In the genomic region with DNA sequence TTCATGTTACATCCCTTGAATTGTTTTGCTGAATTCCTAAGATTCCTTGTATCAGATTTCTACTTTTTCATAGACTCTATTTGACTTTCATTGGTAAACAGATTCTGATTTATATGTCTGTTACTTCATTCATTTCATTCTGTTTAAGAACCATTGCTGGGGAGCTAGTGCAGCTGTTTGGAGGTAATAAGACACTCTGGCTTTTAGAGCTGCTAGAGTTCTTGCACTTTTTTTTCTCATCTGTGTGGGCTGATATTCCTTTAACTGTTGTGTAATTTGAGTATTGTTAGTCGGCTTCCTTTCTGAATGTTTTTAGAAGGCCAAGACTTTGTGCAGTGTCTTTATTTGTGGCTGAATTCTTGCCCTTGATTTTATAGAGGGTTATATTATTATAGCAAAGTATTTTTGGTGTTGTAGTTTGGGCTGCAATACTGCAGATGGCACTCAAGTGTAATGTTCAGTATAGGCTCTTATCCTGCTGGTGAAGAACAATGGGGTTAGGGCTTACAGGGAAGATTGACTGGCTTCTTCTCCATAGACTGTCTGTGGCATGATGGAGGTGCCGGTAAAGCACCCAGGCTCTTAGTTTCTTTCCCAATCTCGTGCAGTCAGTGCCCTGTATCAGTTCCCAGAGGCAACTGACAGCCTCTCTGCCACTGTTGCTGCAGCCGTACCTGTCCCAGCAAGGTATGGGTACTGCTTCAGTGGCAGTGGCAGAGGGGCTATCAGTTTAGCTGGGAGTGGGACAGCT, we compare ENCODE assay signal across 9 cellular contexts.
DNase-seq lines count a peak whose midpoint lies in the region; ATAC-seq and TF ChIP-seq lines count a peak whose summit lies in the region.
"Had no signal": no experiment of that assay in that cellular context is flagged by ENCODE, and none has a peak within 500 bp of the region (broad histone marks: within the 10 kb centered on the region; RNA-seq: fewer than 3 reads in every experiment).

No MANE protein-coding gene starts in this region.

- H3K36me3 ChIP-seq in OCI-LY7 (ENCODE audit: insufficient read depth, low read length) (no peaks in the 10 kb centered on the region), heart right ventricle (no peaks in the 10 kb centered on the region)

- no peaks in the 10 kb centered on the region for H3K9me3 ChIP-seq in OCI-LY7 (ENCODE audit: low read length)
- peaks cover 0 to 70% (median 12%) of the 10 kb centered on the region in 11 donors for H3K9me3 ChIP-seq in heart right ventricle

- H3K9me2 ChIP-seq in OCI-LY7 (ENCODE audit: insufficient read depth, low read length), result no peaks in the 10 kb centered on the region

- DNase-seq in OCI-LY7 (ENCODE audit: low spot score) (peak; percentile 7), foreskin melanocyte (peak; percentile 24), putamen (ENCODE audit: low spot score) (no peak), heart right ventricle (no peak)
- DNase-seq: naive B cell had no signal

- ATAC-seq in GM19395 (IDR thresholded peaks at IDR 0.05; ENCODE audit: unreplicated experiment), result peak; percentile 86
- peak; percentile 89 for ATAC-seq in HG03442 (IDR thresholded peaks at IDR 0.05; ENCODE audit: unreplicated experiment)
- ATAC-seq in GM19328 (IDR thresholded peaks at IDR 0.05; ENCODE audit: unreplicated experiment), result no peak
- no peak for ATAC-seq in heart right ventricle

- POLR2A ChIA-PET in OCI-LY7 (lab: Charles Lee), result no interaction called here

- intact Hi-C loops in OCI-LY7 (cut with micrococcal nuclease; ENCODE audit: unreplicated experiment) (no loop called here), heart right ventricle (cut with DNase I) (no loop called here)

- H3K4me3 ChIP-seq in OCI-LY7 (ENCODE audit: low read depth, low read length, poor library complexity, severe bottlenecking), result no peak overlapping the region
- no peak overlapping the region for H3K4me3 ChIP-seq in heart right ventricle

- TF ChIP-seq CTCF in C4-2B (conservative IDR thresholded peaks at IDR 0.05) (peak; percentile 80), OCI-LY7 (conservative IDR thresholded peaks at IDR 0.05; ENCODE audit: low read length) (peak; percentile 71), heart right ventricle (IDR thresholded peaks at IDR 0.05) (peak in 3 of 9 donors; percentile 9 to 14 (median 12))

- H3K27ac ChIP-seq in C4-2B (no peak overlapping the region), OCI-LY7 (ENCODE audit: low read depth, low read length, poor library complexity, severe bottlenecking) (no peak overlapping the region), heart right ventricle (no peak overlapping the region)

- no peaks in the 10 kb centered on the region for H3K27me3 ChIP-seq in heart right ventricle

- no peaks in the 10 kb centered on the region for H4K20me1 ChIP-seq in OCI-LY7 (ENCODE audit: insufficient read depth, low read length)

- no peaks in the 10 kb centered on the region for H3K79me2 ChIP-seq in OCI-LY7 (ENCODE audit: insufficient read depth, low read depth, low read length)

- CTCF ChIA-PET in OCI-LY7 (lab: Charles Lee; ENCODE audit: unreplicated experiment), result no interaction called here

- no TSS peak for BruUV-seq in OCI-LY7 (replicated peaks; lab: Mats Ljungman, UMichigan)

- no peak overlapping the region for H3K4me2 ChIP-seq in OCI-LY7 (ENCODE audit: low read length)

- WGBS in heart right ventricle, 2 donors, result 63 to 64% methylated on average over 4 of the region's 4 CpGs

- H3K4me1 ChIP-seq in OCI-LY7 (ENCODE audit: insufficient read depth, low read length, poor library complexity, severe bottlenecking), result no peaks in the 10 kb centered on the region
- no peaks in the 10 kb centered on the region for H3K4me1 ChIP-seq in heart right ventricle

- H2AFZ ChIP-seq in OCI-LY7 (ENCODE audit: low read length), result no peak overlapping the region

Comparison
In these comparisons a context has a peak if more than half of its experiments do, and no peak if none do; other contexts are left out.
1. ATAC-seq: peak in GM19395 (single experiment) and HG03442 (single experiment); none in GM19328 (single experiment) and heart right ventricle (0 of 8).
2. DNase-seq: peak in OCI-LY7 (single experiment) and foreskin melanocyte (single experiment); none in putamen (single experiment) and heart right ventricle (0 of 2).